In the genomic region with DNA sequence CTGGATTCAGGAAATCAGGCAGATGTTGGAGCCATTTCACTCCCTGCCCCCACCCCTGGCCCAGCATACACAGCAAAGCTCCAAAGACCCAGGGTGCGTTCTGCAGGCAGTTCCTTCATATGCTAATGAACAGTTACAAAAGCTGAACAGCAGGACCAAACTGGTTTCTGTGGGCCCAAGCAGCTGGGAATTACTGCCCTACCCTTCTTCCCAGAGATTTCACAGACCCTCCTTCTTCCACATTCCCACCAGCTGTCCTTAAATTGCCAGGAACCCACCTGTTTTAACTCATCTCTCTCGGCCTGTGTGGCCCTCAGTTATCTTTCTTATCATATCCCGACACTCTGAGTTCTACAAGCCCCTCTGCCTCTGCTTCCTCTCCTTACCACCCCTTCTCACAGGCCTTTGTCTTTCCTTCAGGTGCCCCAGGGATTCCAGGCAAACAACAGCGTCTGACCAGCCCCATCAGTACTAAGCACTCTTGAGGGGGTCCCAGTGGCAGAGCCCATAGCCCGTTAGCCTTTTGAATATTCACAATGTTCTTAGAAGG, we compare ENCODE assay signal across 14 cellular contexts. TPM values are rescaled to one million over a fixed set of nuclear protein-coding genes. Genes with fewer than 3 reads are reported as not detected.
DNase-seq lines count a peak whose midpoint lies in the region; ATAC-seq, FAIRE-seq and TF ChIP-seq lines count a peak whose summit lies in the region.
"Had no signal": no experiment of that assay in that cellular context is flagged by ENCODE, and none has a peak within 500 bp of the region (broad histone marks: within the 10 kb centered on the region; RNA-seq: fewer than 3 reads in every experiment).

No MANE protein-coding gene starts in this region.

- H3K9me2 ChIP-seq in Loucy (replicated peaks; ENCODE audit: low read depth, low read length), result no peaks in the 10 kb centered on the region

- TF ChIP-seq RAD21 in A549 (conservative IDR thresholded peaks at IDR 0.05 in 1 of 2, IDR thresholded peaks at IDR 0.05 in 1 of 2), result no peak

- ATAC-seq in A549 (no peak), HG03097 (IDR thresholded peaks at IDR 0.05; ENCODE audit: low FRiP score, unreplicated experiment) (no peak), HG02973 (IDR thresholded peaks at IDR 0.05; ENCODE audit: unreplicated experiment) (no peak)
- ATAC-seq: activated CD4-positive, CD25-positive, alpha-beta regulatory T cell treated with anti-CD3 and anti-CD28 coated beads, Interleukin-2, amount 50 U/mL, for 24 hours; T-cell had no signal

- no peaks in the 10 kb centered on the region for H3K9me3 ChIP-seq in A549
- no peaks in the 10 kb centered on the region for H3K9me3 ChIP-seq in Loucy (ENCODE audit: insufficient read depth, low read depth, low read length)
- no peaks in the 10 kb centered on the region for H3K9me3 ChIP-seq in ectodermal cell (ENCODE audit: control insufficient read depth, low read length)

- no peak for TF ChIP-seq EP300 in A549 (IDR thresholded peaks at IDR 0.05)

- peak overlapping the region; percentile 84 to 98 for H3K27ac ChIP-seq in A549
- H3K27ac ChIP-seq in ectodermal cell (ENCODE audit: insufficient read depth, low read depth, low read length, poor library complexity, severe bottlenecking), result peak overlapping the region; percentile 98

- no peak overlapping the region for H3K9ac ChIP-seq in Loucy (ENCODE audit: low read depth, low read length, poor library complexity, severe bottlenecking)

- H3K4me1 ChIP-seq in A549 (peaks cover 66% of the 10 kb centered on the region), Loucy (ENCODE audit: insufficient read depth, low read length, poor library complexity, severe bottlenecking) (peaks cover 3% of the 10 kb centered on the region), ectodermal cell (ENCODE audit: control insufficient read depth, insufficient read depth, low read length) (peaks cover 22% of the 10 kb centered on the region)

- no peaks in the 10 kb centered on the region for H4K20me1 ChIP-seq in Loucy (ENCODE audit: insufficient read depth, low read length, poor library complexity, severe bottlenecking)

- no peaks in the 10 kb centered on the region for H3K36me3 ChIP-seq in Loucy (ENCODE audit: insufficient read depth, low read length)
- no peaks in the 10 kb centered on the region for H3K36me3 ChIP-seq in ectodermal cell (ENCODE audit: control insufficient read depth, insufficient read depth, low read length)

- TF ChIP-seq POLR2A in A549 (IDR thresholded peaks at IDR 0.05; ENCODE audit: low read length), result no peak

- H2AFZ ChIP-seq in Loucy (ENCODE audit: low read length), result peak overlapping the region; percentile 36; the same call in 1 of the 2 replicates

- no peak for FAIRE-seq in A549 (lab: Jason Lieb, UNC)

- H3F3A ChIP-seq in Loucy (ENCODE audit: low read depth), result no peaks in the 10 kb centered on the region

- POLR2A ChIA-PET in A549 (lab: Yijun Ruan, JAX), result interaction anchor here (3.6 to 5.1 kb wide), 2 partner anchors 14 to 17 kb away, joined by 48 to 218 read pairs; partner anchors contain the start of gene F2RL1

- 84% methylated on average over 5 of the region's 5 CpGs for WGBS in A549 (ENCODE audit: missing lambda C conversion rate)
- 0 to 1% methylated on average over 5 of the region's 5 CpGs for WGBS in ectodermal cell, 2 experiments

- TF ChIP-seq CTCF in A549 (IDR thresholded peaks at IDR 0.05) (no peak), Loucy (conservative IDR thresholded peaks at IDR 0.05; ENCODE audit: low read length) (no peak)

- no peak overlapping the region for H3K4me3 ChIP-seq in A549
- no peak overlapping the region for H3K4me3 ChIP-seq in Loucy (ENCODE audit: low read length, poor library complexity, severe bottlenecking)
- no peak overlapping the region for H3K4me3 ChIP-seq in ectodermal cell (ENCODE audit: insufficient read depth, low read depth, low read length)

- H3K27me3 ChIP-seq in Loucy (ENCODE audit: insufficient read depth, low read length, poor library complexity, severe bottlenecking) (no peaks in the 10 kb centered on the region), ectodermal cell (ENCODE audit: control insufficient read depth, insufficient read depth, low read length, poor library complexity, severe bottlenecking) (no peaks in the 10 kb centered on the region)

- H3K4me2 ChIP-seq in A549, result peak overlapping the region; percentile 79
- no peak overlapping the region for H3K4me2 ChIP-seq in Loucy (ENCODE audit: low read depth, low read length, poor library complexity, severe bottlenecking)

- DNase-seq in A549 (ENCODE audit: low read depth in 1 of 2, low spot score in 1 of 2), result no peak
- DNase-seq in left kidney (ENCODE audit: low read depth, low spot score), result peak; percentile 41
- no peak for DNase-seq in SW480 (ENCODE audit: low spot score)
- no peak for DNase-seq in NCI-H146 (lab: John Stamatoyannopoulos, UW)
- DNase-seq: effector memory CD4-positive, alpha-beta T cell; NCI-H187 treated with DMSO at 0.1 percent for 48 hours; stimulated activated CD4-positive, alpha-beta T cell treated with anti-CD3 and anti-CD28 coated beads, Interleukin-2, amount 100 ng/mL, for 24 hours; T-cell had no signal

- CTCF ChIA-PET in A549 (lab: Yijun Ruan, JAX), result interaction anchor here (1.0 to 5.0 kb wide), 7 partner anchors 10 to 269 kb away, joined by 3 to 33 read pairs (median 6); partner anchors contain the start of gene F2RL1

- no peaks in the 10 kb centered on the region for H3K79me2 ChIP-seq in Loucy (ENCODE audit: insufficient read depth, low read length)

TF ChIP-seq in A549, 52 proteins besides CTCF, POLR2A, EP300 and RAD21:
- no peak for TF ChIP-seq CEBPB (IDR thresholded peaks at IDR 0.05)
- no peak for TF ChIP-seq POLR2AphosphoS2 (conservative IDR thresholded peaks at IDR 0.05; ENCODE audit: low read length)
- TF ChIP-seq CBX2 (IDR thresholded peaks at IDR 0.05; ENCODE audit: borderline replicate concordance, low read depth), result no peak
- no peak for TF ChIP-seq NR3C1 (IDR thresholded peaks at IDR 0.05)
TF ChIP-seq in A549: peak in this region for 0.

RNA-seq across cellular contexts. Expression of gene F2RL1, which starts 10.6 kb away (rescaled TPM):
- polyA plus RNA-seq in A549 (2011; rRNA removed), result 226 and 328 TPM in 2 replicates
- polyA plus RNA-seq in A549 (2012; cell fraction: cytosol; rRNA removed), result 44.4 and 70.1 TPM in 2 replicates
- polyA plus RNA-seq in A549 (2012; cell fraction: nucleus; rRNA removed), result 25.0 and 35.5 TPM in 2 replicates
- 50.7 to 88.7 TPM (median 73.1 TPM) in 3 replicates for polyA plus RNA-seq in A549 (2017; fragmentation: RNase III; extraction: RNeasy Plus Mini Kit Qiagen cat#74134 plus additional on column Dnase treatment)
- polyA minus RNA-seq in A549 (2011; rRNA and poly(A)+ RNA removed), result 228 and 243 TPM in 2 replicates
- polyA plus RNA-seq in ectodermal cell (2013, experiment 1 of 4), result 11.8 TPM
- polyA plus RNA-seq in ectodermal cell (2013, experiment 2 of 4), result 14.1 TPM
- polyA plus RNA-seq in ectodermal cell (2013, experiment 3 of 4), result 14.1 TPM
- polyA plus RNA-seq in ectodermal cell (2013, experiment 4 of 4), result 13.9 TPM

RNA-seq across cellular contexts. Expression of gene S100Z, which starts 41.6 kb away (rescaled TPM):
- polyA plus RNA-seq in A549 (2011; rRNA removed), result not detected in 2 replicates
- polyA plus RNA-seq in A549 (2012; cell fraction: cytosol; rRNA removed), result not detected in 2 replicates
- not detected in 2 replicates for polyA plus RNA-seq in A549 (2012; cell fraction: nucleus; rRNA removed)
- not detected in 3 replicates for polyA plus RNA-seq in A549 (2017; fragmentation: RNase III; extraction: RNeasy Plus Mini Kit Qiagen cat#74134 plus additional on column Dnase treatment)
- polyA minus RNA-seq in A549 (2011; rRNA and poly(A)+ RNA removed), result not detected in 2 replicates
- polyA plus RNA-seq in ectodermal cell (2013, experiment 1 of 4), result not detected
- not detected for polyA plus RNA-seq in ectodermal cell (2013, experiment 2 of 4)
- polyA plus RNA-seq in ectodermal cell (2013, experiment 3 of 4), result not detected
- not detected for polyA plus RNA-seq in ectodermal cell (2013, experiment 4 of 4)
- polyA plus RNA-seq: urinary bladder had no signal
